In the genomic region with DNA sequence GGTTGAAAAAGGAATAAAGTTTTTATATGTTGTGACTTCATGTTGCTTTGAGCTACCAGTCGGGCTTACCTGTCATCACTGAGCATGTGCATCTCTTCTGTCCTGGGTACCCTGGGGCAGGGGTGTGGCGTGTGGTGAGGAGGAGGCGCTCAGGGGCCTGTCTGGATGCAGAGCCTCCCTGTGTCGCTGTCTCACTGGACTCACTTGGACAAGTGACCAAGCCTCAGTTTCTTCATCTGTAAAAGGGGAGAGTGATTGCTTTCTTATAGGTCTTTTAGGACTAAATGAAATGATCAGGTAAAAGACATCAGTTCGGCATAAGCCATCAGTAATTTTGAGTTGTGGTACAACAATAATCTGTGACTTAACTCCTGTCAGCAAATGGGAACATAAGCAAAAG, we compare ENCODE assay signal across 32 cellular contexts. TPM values are rescaled to one million over a fixed set of nuclear protein-coding genes. Genes with fewer than 3 reads are reported as not detected.
"Had no signal": no experiment of that assay in that cellular context is flagged by ENCODE, and none has a peak within 500 bp of the region (broad histone marks: within the 10 kb centered on the region; RNA-seq: fewer than 3 reads in every experiment).

No MANE protein-coding gene starts in this region.

- H3K27ac Mint-ChIP-seq: dendritic cell treated with granulocyte-macrophage colony-stimulating factor and Interleukin-4, amounts not matched to agents 40 ng/mL and 50 ng/mL, for 4 days; nephron; stimulated activated naive B cell treated with anti-CD40 and anti-IgM and Interleukin-4, amounts not matched to agents 10 μg/mL and 1 μg/mL and 100 μg/mL, for 72 hours had no signal

- FAIRE-seq: colon, islet of Langerhans, urothelium cell line had no signal

- DNase-seq: effector CD8-positive, alpha-beta T cell; endodermal cell; foreskin keratinocyte; heart left ventricle; hippocampal formation; left cardiac atrium; left lung; mesenchymal stem cell; midbrain; naive thymus-derived CD4-positive, alpha-beta T cell; nucleus accumbens; ovary; posterior cingulate gyrus; psoas muscle; right cardiac atrium; sigmoid colon; stimulated activated CD4-positive, alpha-beta T cell treated with anti-CD3 and anti-CD28 coated beads, Interleukin-2, amount 100 ng/mL, for 24 hours; stimulated activated CD4-positive, alpha-beta T cell treated with anti-CD3 and anti-CD28 coated beads, Interleukin-4, amount 100 ng/mL, for 24 hours; stimulated activated naive B cell treated with anti-CD40 and anti-IgM and Interleukin-4, amounts not matched to agents 10 μg/mL and 1 μg/mL and 100 μg/mL, for 72 hours had no signal

- H3K27me3 ChIP-seq: foreskin keratinocyte, gastroesophageal sphincter, heart left ventricle, left lung, ovary, sigmoid colon, tibial nerve, upper lobe of left lung had no signal

- H3K4me3 Mint-ChIP-seq: dendritic cell treated with granulocyte-macrophage colony-stimulating factor and Interleukin-4, amounts not matched to agents 40 ng/mL and 50 ng/mL, for 4 days; endodermal cell; naive thymus-derived CD4-positive, alpha-beta T cell; nephron; stimulated activated naive B cell treated with anti-CD40 and anti-IgM and Interleukin-4, amounts not matched to agents 10 μg/mL and 1 μg/mL and 100 μg/mL, for 72 hours; stimulated activated naive CD8-positive, alpha-beta T cell treated with anti-CD3 and anti-CD28 coated beads, Interleukin-15, Interleukin-2, amounts not matched to agents 100 ng/mL and 50 ng/mL, for 24 hours had no signal

- H3K9me3 Mint-ChIP-seq: dendritic cell treated with granulocyte-macrophage colony-stimulating factor and Interleukin-4, amounts not matched to agents 40 ng/mL and 50 ng/mL, for 4 days; endodermal cell; naive thymus-derived CD4-positive, alpha-beta T cell; nephron; stimulated activated naive B cell treated with anti-CD40 and anti-IgM and Interleukin-4, amounts not matched to agents 10 μg/mL and 1 μg/mL and 100 μg/mL, for 72 hours; stimulated activated naive CD8-positive, alpha-beta T cell treated with anti-CD3 and anti-CD28 coated beads, Interleukin-15, Interleukin-2, amounts not matched to agents 100 ng/mL and 50 ng/mL, for 24 hours had no signal

- H3K4me3 ChIP-seq: gastroesophageal sphincter, heart left ventricle, left lung, ovary, psoas muscle, sigmoid colon, thoracic aorta, tibial nerve, upper lobe of left lung had no signal

- H3K27ac ChIP-seq: epithelial cell of prostate, foreskin keratinocyte, gastroesophageal sphincter, heart left ventricle, left lung, ovary, psoas muscle, sigmoid colon, thoracic aorta, tibial nerve, upper lobe of left lung had no signal

- H3K4me1 Mint-ChIP-seq: endodermal cell, nephron had no signal

- H3K27me3 Mint-ChIP-seq: dendritic cell treated with granulocyte-macrophage colony-stimulating factor and Interleukin-4, amounts not matched to agents 40 ng/mL and 50 ng/mL, for 4 days; naive thymus-derived CD4-positive, alpha-beta T cell; stimulated activated naive B cell treated with anti-CD40 and anti-IgM and Interleukin-4, amounts not matched to agents 10 μg/mL and 1 μg/mL and 100 μg/mL, for 72 hours; stimulated activated naive CD8-positive, alpha-beta T cell treated with anti-CD3 and anti-CD28 coated beads, Interleukin-15, Interleukin-2, amounts not matched to agents 100 ng/mL and 50 ng/mL, for 24 hours had no signal

- H3K36me3 ChIP-seq: ovary had no signal

- ATAC-seq: esophagus mucosa; foreskin keratinocyte; gastroesophageal sphincter; heart left ventricle; left cardiac atrium; left lung; naive thymus-derived CD4-positive, alpha-beta T cell; psoas muscle; right cardiac atrium; stimulated activated naive B cell treated with anti-CD40 and anti-IgM and Interleukin-4, amounts not matched to agents 10 μg/mL and 1 μg/mL and 100 μg/mL, for 72 hours had no signal

- H3K4me1 ChIP-seq: foreskin keratinocyte, gastroesophageal sphincter, left lung, psoas muscle, sigmoid colon, tibial nerve, upper lobe of left lung had no signal

- H3K9me3 ChIP-seq: gastroesophageal sphincter, heart left ventricle, left lung, ovary, psoas muscle, sigmoid colon, thoracic aorta, tibial nerve, upper lobe of left lung had no signal

RNA-seq across cellular contexts. Expression of a gene that starts 27.8 kb away (rescaled TPM):
- total RNA-seq: gastroesophageal sphincter, lung microvascular endothelial cell had no signal
